ENCODE assay signal across 8 cellular contexts in genomic region chr15:67253517-67254237, GRCh38. TPM values are rescaled to one million over a fixed set of nuclear protein-coding genes. Genes with fewer than 3 reads are reported as not detected.
A peak's percentile ranks its signal among the peaks of the same experiment; 100 is the strongest.
DNase-seq lines count a peak whose midpoint lies in the region; ATAC-seq and TF ChIP-seq lines count a peak whose summit lies in the region.

No MANE protein-coding gene starts in this region.

- peaks cover 27% of the 10 kb centered on the region for H3K4me1 Mint-ChIP-seq in activated T-helper 17 cell treated with anti-CD3 and anti-CD28 coated beads, Interleukin-2, amount 50 U/mL, for 72 hours
- peaks cover 16 to 44% of the 10 kb centered on the region in 2 donors for H3K4me1 Mint-ChIP-seq in stimulated activated naive B cell treated with anti-CD40 and anti-IgM and Interleukin-4, amounts not matched to agents 10 μg/mL and 1 μg/mL and 100 μg/mL, for 72 hours

- no peaks in the 10 kb centered on the region for H3K4me1 ChIP-seq in iPS-18a (ENCODE audit: control insufficient read depth, low read depth, low read length)

- H3K9me3 Mint-ChIP-seq in activated T-helper 17 cell treated with anti-CD3 and anti-CD28 coated beads, Interleukin-2, amount 50 U/mL, for 72 hours: no peaks in the 10 kb centered on the region
- no peaks in the 10 kb centered on the region for H3K9me3 Mint-ChIP-seq in stimulated activated naive B cell treated with anti-CD40 and anti-IgM and Interleukin-4, amounts not matched to agents 10 μg/mL and 1 μg/mL and 100 μg/mL, for 72 hours

- peak; percentile 21 for DNase-seq in AG20443 (ENCODE audit: low spot score)
- no peak for DNase-seq in HL-60 (ENCODE audit: low read depth in 1 of 2, low spot score in 1 of 2)
- no peak for DNase-seq in stimulated activated naive B cell treated with anti-CD40 and anti-IgM and Interleukin-4, amounts not matched to agents 10 μg/mL and 1 μg/mL and 100 μg/mL, for 72 hours
- DNase-seq in stimulated activated CD4-positive, alpha-beta T cell treated with anti-CD3 and anti-CD28 coated beads, Interleukin-2, amount 100 ng/mL, for 48 hours: no peak
- DNase-seq in activated effector memory CD4-positive, alpha-beta T cell treated with Interleukin-2 at 50 U/mL for 16 hours: no peak

- H3K4me3 ChIP-seq in HL-60 (replicated peaks; ENCODE audit: insufficient read depth, low read length) (peak overlapping the region; percentile 70), iPS-18a (ENCODE audit: low read length) (peak overlapping the region; percentile 99)

- peak overlapping the region; percentile 83 for H3K9ac ChIP-seq in iPS-18a (ENCODE audit: low read length)

- H3K27me3 Mint-ChIP-seq in activated T-helper 17 cell treated with anti-CD3 and anti-CD28 coated beads, Interleukin-2, amount 50 U/mL, for 72 hours: no peaks in the 10 kb centered on the region
- peaks cover 0 to 5% of the 10 kb centered on the region in 2 donors for H3K27me3 Mint-ChIP-seq in stimulated activated naive B cell treated with anti-CD40 and anti-IgM and Interleukin-4, amounts not matched to agents 10 μg/mL and 1 μg/mL and 100 μg/mL, for 72 hours

- H3K36me3 ChIP-seq in iPS-18a (ENCODE audit: control insufficient read depth, low read depth, low read length): no peaks in the 10 kb centered on the region

- peak overlapping the region; percentile 99 for H3K27ac Mint-ChIP-seq in activated T-helper 17 cell treated with anti-CD3 and anti-CD28 coated beads, Interleukin-2, amount 50 U/mL, for 72 hours
- peak overlapping the region; percentile 98 for H3K27ac Mint-ChIP-seq in stimulated activated naive B cell treated with anti-CD40 and anti-IgM and Interleukin-4, amounts not matched to agents 10 μg/mL and 1 μg/mL and 100 μg/mL, for 72 hours

- H3K36me3 Mint-ChIP-seq in activated T-helper 17 cell treated with anti-CD3 and anti-CD28 coated beads, Interleukin-2, amount 50 U/mL, for 72 hours (ENCODE audit: low read depth): peaks cover 17% of the 10 kb centered on the region
- peaks cover 7 to 10% of the 10 kb centered on the region in 2 donors for H3K36me3 Mint-ChIP-seq in stimulated activated naive B cell treated with anti-CD40 and anti-IgM and Interleukin-4, amounts not matched to agents 10 μg/mL and 1 μg/mL and 100 μg/mL, for 72 hours

- H3K27me3 ChIP-seq in HL-60 (ENCODE audit: insufficient read depth, poor library complexity, severe bottlenecking) (no peaks in the 10 kb centered on the region), iPS-18a (ENCODE audit: control insufficient read depth, insufficient read depth, low read length) (peaks cover 14% of the 10 kb centered on the region)

- H3K9me3 ChIP-seq in iPS-18a (ENCODE audit: control insufficient read depth, low read depth, low read length): no peaks in the 10 kb centered on the region

- H3K4me3 Mint-ChIP-seq in activated T-helper 17 cell treated with anti-CD3 and anti-CD28 coated beads, Interleukin-2, amount 50 U/mL, for 72 hours: peak overlapping the region; percentile 98
- peak overlapping the region; percentile 87 to 97 for H3K4me3 Mint-ChIP-seq in stimulated activated naive B cell treated with anti-CD40 and anti-IgM and Interleukin-4, amounts not matched to agents 10 μg/mL and 1 μg/mL and 100 μg/mL, for 72 hours

- peak overlapping the region; percentile 91 for H3K27ac ChIP-seq in HL-60 (replicated peaks)
- peak overlapping the region; percentile 65 for H3K27ac ChIP-seq in iPS-18a (ENCODE audit: low read length)

- ATAC-seq in activated T-helper 17 cell treated with anti-CD3 and anti-CD28 coated beads, Interleukin-2, amount 50 U/mL, for 72 hours (replicated peaks): no peak
- no peak for ATAC-seq in stimulated activated naive B cell treated with anti-CD40 and anti-IgM and Interleukin-4, amounts not matched to agents 10 μg/mL and 1 μg/mL and 100 μg/mL, for 72 hours (replicated peaks)
- ATAC-seq in GM19395 (IDR thresholded peaks at IDR 0.05; ENCODE audit: unreplicated experiment): no peak

- TF ChIP-seq CTCF in HL-60 (IDR thresholded peaks at IDR 0.05; ENCODE audit: insufficient read depth, low read length): no peak

RNA-seq across cellular contexts. Expression of gene AAGAB, which starts 0.8 kb away (rescaled TPM):
- total RNA-seq in activated T-helper 17 cell treated with anti-CD3 and anti-CD28 coated beads, Interleukin-2, amount 50 U/mL, for 72 hours: 10 to 100 TPM; 32.8 to 52.0 TPM

RNA-seq across cellular contexts. Expression of gene IQCH, which starts 0.9 kb away (rescaled TPM):
- under 1 TPM; 0.77 to 0.89 TPM for total RNA-seq in activated T-helper 17 cell treated with anti-CD3 and anti-CD28 coated beads, Interleukin-2, amount 50 U/mL, for 72 hours
